13 cellular contexts compared by ENCODE assay signal in the genomic region with DNA sequence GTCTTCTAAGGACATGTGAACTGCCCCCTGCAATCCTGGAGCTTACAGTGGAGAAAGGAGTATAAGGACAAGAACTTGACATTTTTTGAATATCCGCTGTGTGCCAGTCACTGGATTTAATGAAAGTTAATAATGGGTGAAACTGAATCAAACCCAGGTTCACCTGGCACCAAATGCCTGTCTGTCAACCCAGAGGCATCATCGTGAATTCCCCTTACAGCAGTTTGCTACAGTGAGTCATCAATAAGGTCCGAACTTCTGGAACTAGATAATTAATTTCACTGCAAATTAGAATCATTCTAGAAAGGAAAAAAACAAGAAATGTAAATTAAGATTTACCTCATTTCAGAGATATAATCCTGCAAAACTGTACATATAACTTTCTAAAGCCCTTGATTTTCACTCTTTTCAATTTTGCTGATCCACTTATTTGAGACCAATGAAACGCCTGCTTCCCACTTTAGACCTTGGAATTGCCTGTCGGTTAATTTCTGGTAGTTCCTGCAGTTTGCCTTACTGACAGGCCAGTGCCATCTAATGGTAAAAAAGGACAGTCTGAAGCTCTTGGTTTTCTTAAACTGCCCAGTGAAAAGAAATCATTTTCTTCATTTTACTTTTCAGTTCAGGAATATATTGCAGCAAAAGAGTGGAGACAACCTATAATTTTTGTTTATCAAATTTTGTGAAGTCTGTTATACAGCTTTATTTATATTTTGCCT. TPM values are rescaled to one million over a fixed set of nuclear protein-coding genes. Genes with fewer than 3 reads are reported as not detected.
DNase-seq lines count a peak whose midpoint lies in the region; ATAC-seq and TF ChIP-seq lines count a peak whose summit lies in the region.
"Had no signal": no experiment of that assay in that cellular context is flagged by ENCODE, and none has a peak within 500 bp of the region (broad histone marks: within the 10 kb centered on the region; RNA-seq: fewer than 3 reads in every experiment).

No MANE protein-coding gene starts in this region.

- H3K4me1 ChIP-seq in breast epithelium (peaks cover 0 to 7% of the 10 kb centered on the region in 2 donors), tibial artery (no peaks in the 10 kb centered on the region)

- H3K9me3 ChIP-seq in breast epithelium (peaks cover 0 to 4% of the 10 kb centered on the region in 2 donors), tibial artery (no peaks in the 10 kb centered on the region)

- CTCF ChIA-PET in MCF 10A (lab: Yijun Ruan, JAX), result interaction anchor here (0.5 to 1.8 kb wide), 10 partner anchors 15 to 1351 kb away, joined by 3 to 7 read pairs (median 3); no protein-coding TSS in a partner anchor

- DNase-seq in MCF 10A (ENCODE audit: unreplicated experiment) (peak; percentile 42), breast epithelium (ENCODE audit: low spot score in 2 of 2) (no peak), iris pigment epithelial cell (ENCODE audit: low read depth) (peak; percentile 23), tibial artery (no peak)
- no peak for DNase-seq in activated naive CD4-positive, alpha-beta T cell treated with anti-CD3 and anti-CD28 coated beads, Interleukin-2, amount 50 U/mL, for 16 hours
- DNase-seq: activated CD8-positive, alpha-beta memory T cell treated with anti-CD3 and anti-CD28 coated beads for 24 hours; cerebellar nuclear complex; NCI-H2029 treated with DMSO at 0.1 percent for 48 hours had no signal

- no peak overlapping the region for H3K4me3 Mint-ChIP-seq in MCF 10A (ENCODE audit: unreplicated experiment)
- H3K4me3 Mint-ChIP-seq in brain, result no peak overlapping the region

- ATAC-seq in activated CD4-positive, CD25-positive, alpha-beta regulatory T cell treated with anti-CD3 and anti-CD28 coated beads, Interleukin-2, amount 50 U/mL, for 24 hours, result no peak
- ATAC-seq in HG03175 (IDR thresholded peaks at IDR 0.05; ENCODE audit: unreplicated experiment), result no peak

- H3K36me3 ChIP-seq in breast epithelium, result no peaks in the 10 kb centered on the region
- no peaks in the 10 kb centered on the region for H3K36me3 ChIP-seq in tibial artery

- intact Hi-C loops in MCF 10A (cut with micrococcal nuclease) (loop anchor here (1.0 to 5.0 kb wide), 3 partner anchors 82 to 509 kb away; no protein-coding TSS in a partner anchor), breast epithelium (cut with DNase I; ENCODE audit: low total_unique reads) (no loop called here), tibial artery (cut with DNase I; ENCODE audit: low total_unique reads) (no loop called here)

- H3K36me3 Mint-ChIP-seq in MCF 10A (ENCODE audit: insufficient read depth, unreplicated experiment) (no peaks in the 10 kb centered on the region), brain (no peaks in the 10 kb centered on the region)

- H3K27ac ChIP-seq in breast epithelium (no peak overlapping the region), tibial artery (no peak overlapping the region)

- H3K4me3 ChIP-seq in breast epithelium (no peak overlapping the region), tibial artery (no peak overlapping the region)

- no TSS peak for BruUV-seq in MCF 10A (replicated peaks; lab: Mats Ljungman, UMichigan)

- H3K4me1 Mint-ChIP-seq in MCF 10A (ENCODE audit: insufficient read depth, unreplicated experiment), result peaks cover 34% of the 10 kb centered on the region
- no peaks in the 10 kb centered on the region for H3K4me1 Mint-ChIP-seq in brain

- H3K27me3 Mint-ChIP-seq in MCF 10A (ENCODE audit: insufficient read depth, unreplicated experiment), result no peaks in the 10 kb centered on the region
- H3K27me3 Mint-ChIP-seq in brain, result peaks cover 6% of the 10 kb centered on the region

- H3K27me3 ChIP-seq in breast epithelium (no peaks in the 10 kb centered on the region), tibial artery (peaks cover 0 to 2% of the 10 kb centered on the region in 2 donors)

- peak; percentile 35 for TF ChIP-seq CTCF in MCF 10A (IDR thresholded peaks at IDR 0.05; ENCODE audit: unreplicated experiment)
- TF ChIP-seq CTCF in breast epithelium (IDR thresholded peaks at IDR 0.05), result peak in 1 of 3 donors; percentile 12
- peak; percentile 15 to 23 for TF ChIP-seq CTCF in brain (conservative IDR thresholded peaks at IDR 0.05)
- TF ChIP-seq CTCF in tibial artery (IDR thresholded peaks at IDR 0.05), result peak; percentile 15 to 22

- TF ChIP-seq POLR2A in breast epithelium (IDR thresholded peaks at IDR 0.05), result no peak

- H3K9me3 Mint-ChIP-seq in MCF 10A (ENCODE audit: unreplicated experiment) (no peaks in the 10 kb centered on the region), brain (peaks cover 0 to 5% (median 2%) of the 10 kb centered on the region in 5 experiments)

- POLR2A ChIA-PET in MCF 10A (lab: Yijun Ruan, JAX), result interaction anchor here (0.5 to 8.9 kb wide), 18 partner anchors 7 to 465 kb away, joined by 3 to 189 read pairs (median 3); partner anchors contain the start of genes DSG2 and DSG3

- H3K27ac Mint-ChIP-seq in MCF 10A (ENCODE audit: low read depth, unreplicated experiment), result no peak overlapping the region
- H3K27ac Mint-ChIP-seq in brain, result no peak overlapping the region

RNA-seq across cellular contexts. Expression of gene DSG2, which starts 8.2 kb away (rescaled TPM):
- total RNA-seq in MCF 10A (2022) (106 and 134 TPM in 2 replicates), breast epithelium (100 to 1,000 TPM in 1 of 3 donors, 10 to 100 TPM in 2; 14.1 to 125 (median 61.3) TPM)
- 0.19 TPM for polyA plus RNA-seq in brain (ENCODE audit: insufficient read depth, low read depth, low replicate concordance)

RNA-seq across cellular contexts. Expression of gene DSG3, which starts 58.6 kb away (rescaled TPM):
- total RNA-seq in MCF 10A (2022) (65.4 and 68.5 TPM in 2 replicates), breast epithelium (10 to 100 TPM in 2 of 3 donors, not detected in 1; 21.0 to 40.1 TPM)
- not detected for polyA plus RNA-seq in brain (ENCODE audit: insufficient read depth, low read depth, low replicate concordance)
- total RNA-seq: omental fat pad had no signal
- polyA plus RNA-seq: AG04450 had no signal

Comparison
In these comparisons a context has a peak if more than half of its experiments do, and no peak if none do; other contexts are left out.
1. DNase-seq: peak in MCF 10A (single experiment) and iris pigment epithelial cell (single experiment); none in breast epithelium (0 of 2), tibial artery (0 of 2) and activated naive CD4-positive, alpha-beta T cell treated with anti-CD3 and anti-CD28 coated beads, Interleukin-2, amount 50 U/mL, for 16 hours (single experiment).